Comparison of ENCODE assay signal across 15 cellular contexts in genomic region chr18:7366597-7366996, GRCh38.
DNase-seq lines count a peak whose midpoint lies in the region; ATAC-seq and TF ChIP-seq lines count a peak whose summit lies in the region.
"Had no signal": no experiment of that assay in that cellular context is flagged by ENCODE, and none has a peak within 500 bp of the region (broad histone marks: within the 10 kb centered on the region; RNA-seq: fewer than 3 reads in every experiment).

No MANE protein-coding gene starts in this region.

- H3K4me3 Mint-ChIP-seq in stimulated activated naive CD8-positive, alpha-beta T cell treated with anti-CD3 and anti-CD28 coated beads, Interleukin-15, amount 100 ng/mL, for 72 hours: no peak overlapping the region
- H3K4me3 Mint-ChIP-seq in endothelial cell (ENCODE audit: unreplicated experiment): peak overlapping the region; percentile 59
- H3K4me3 Mint-ChIP-seq: GM23338 had no signal

- H3K4me1 Mint-ChIP-seq in stimulated activated naive CD8-positive, alpha-beta T cell treated with anti-CD3 and anti-CD28 coated beads, Interleukin-15, amount 100 ng/mL, for 72 hours: peaks cover 4% of the 10 kb centered on the region
- peaks cover 54% of the 10 kb centered on the region for H3K4me1 Mint-ChIP-seq in endothelial cell (ENCODE audit: unreplicated experiment)

- no peak for TF ChIP-seq CTCF in endothelial cell (IDR thresholded peaks at IDR 0.05; ENCODE audit: unreplicated experiment)

- no peak for DNase-seq in stimulated activated naive CD8-positive, alpha-beta T cell treated with anti-CD3 and anti-CD28 coated beads, Interleukin-15, amount 100 ng/mL, for 72 hours
- DNase-seq in stimulated activated naive CD8-positive, alpha-beta T cell treated with anti-CD3 and anti-CD28 coated beads, Interleukin-15, Interleukin-2, amounts not matched to agents 100 U/mL and 50 U/mL, for 24 hours: no peak
- DNase-seq in NCI-H82 treated with DMSO at 0.1 percent for 48 hours (lab: John Stamatoyannopoulos, UW; ENCODE audit: unreplicated experiment) (peak; percentile 84), endothelial cell (ENCODE audit: low spot score) (no peak)
- DNase-seq: EL, MV-4-11, NCI-H1417 treated with DMSO at 0.1 percent for 48 hours, NCI-H1930, NCI-H510A treated with DMSO at 0.1 percent for 48 hours, PC-3 had no signal

- no peaks in the 10 kb centered on the region for H3K36me3 Mint-ChIP-seq in endothelial cell (ENCODE audit: low read depth, unreplicated experiment)

- no peaks in the 10 kb centered on the region for H3K27me3 Mint-ChIP-seq in stimulated activated naive CD8-positive, alpha-beta T cell treated with anti-CD3 and anti-CD28 coated beads, Interleukin-15, amount 100 ng/mL, for 72 hours
- H3K27me3 Mint-ChIP-seq in endothelial cell (ENCODE audit: unreplicated experiment): peaks cover 2% of the 10 kb centered on the region

- H3K9me3 Mint-ChIP-seq in stimulated activated naive CD8-positive, alpha-beta T cell treated with anti-CD3 and anti-CD28 coated beads, Interleukin-15, amount 100 ng/mL, for 72 hours: peaks cover 0 to 6% of the 10 kb centered on the region in 2 donors
- H3K9me3 Mint-ChIP-seq in endothelial cell (ENCODE audit: unreplicated experiment): no peaks in the 10 kb centered on the region

- no peak overlapping the region for H3K27ac Mint-ChIP-seq in stimulated activated naive CD8-positive, alpha-beta T cell treated with anti-CD3 and anti-CD28 coated beads, Interleukin-15, amount 100 ng/mL, for 72 hours
- peak overlapping the region; percentile 61 for H3K27ac Mint-ChIP-seq in endothelial cell (ENCODE audit: unreplicated experiment)
- H3K27ac Mint-ChIP-seq: GM23338 had no signal

- peak; percentile 35 for ATAC-seq in stimulated activated naive CD8-positive, alpha-beta T cell treated with anti-CD3 and anti-CD28 coated beads, Interleukin-15, amount 100 ng/mL, for 72 hours
- no peak for ATAC-seq in stimulated activated naive CD8-positive, alpha-beta T cell treated with anti-CD3 and anti-CD28 coated beads, Interleukin-15, Interleukin-2, amounts not matched to agents 100 U/mL and 50 U/mL, for 24 hours
- ATAC-seq in GM21381 (IDR thresholded peaks at IDR 0.05; ENCODE audit: unreplicated experiment): no peak
- no peak for ATAC-seq in HG02852 (IDR thresholded peaks at IDR 0.05; ENCODE audit: unreplicated experiment)
- no peak for ATAC-seq in HG03378 (IDR thresholded peaks at IDR 0.05; ENCODE audit: unreplicated experiment)
- ATAC-seq: HCT116, PC-3 had no signal
